Comparison of ENCODE assay signal across 20 cellular contexts in the genomic region with DNA sequence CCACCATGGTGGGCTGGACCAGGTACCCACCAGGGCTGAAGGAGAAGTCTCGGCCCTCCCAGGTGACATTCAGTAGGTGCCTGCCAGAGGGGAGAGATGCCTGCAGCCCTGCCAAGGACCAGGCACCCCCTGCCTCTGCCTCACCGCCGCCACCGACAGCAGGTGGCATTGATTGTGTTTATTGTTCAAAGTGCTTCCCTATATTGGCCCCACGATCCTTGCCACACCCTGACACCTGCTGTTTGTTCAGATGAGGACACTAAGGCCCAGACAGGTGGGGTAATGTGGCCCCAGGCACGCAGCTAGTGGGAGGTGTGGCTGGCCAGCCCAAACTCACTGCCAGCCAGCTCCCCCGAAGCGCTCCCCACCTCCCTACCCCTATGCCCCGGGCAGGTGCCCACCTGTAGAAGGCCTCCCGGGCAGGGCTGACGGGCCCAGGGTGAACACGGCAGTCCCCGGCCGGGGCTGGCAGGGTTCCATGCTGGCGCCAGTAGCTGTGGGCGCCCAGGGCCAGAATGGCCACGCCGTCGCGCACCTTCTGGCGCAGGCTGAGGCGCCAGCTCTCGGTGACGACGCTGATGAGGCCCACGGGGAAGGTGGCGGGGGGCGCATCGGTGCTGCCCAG. TPM values are rescaled to one million over a fixed set of nuclear protein-coding genes. Genes with fewer than 3 reads are reported as not detected.
A peak's percentile ranks its signal among the peaks of the same experiment; 100 is the strongest.
DNase-seq lines count a peak whose midpoint lies in the region; ATAC-seq, FAIRE-seq and TF ChIP-seq lines count a peak whose summit lies in the region.
"Had no signal": no experiment of that assay in that cellular context is flagged by ENCODE, and none has a peak within 500 bp of the region (broad histone marks: within the 10 kb centered on the region; RNA-seq: fewer than 3 reads in every experiment).

No MANE protein-coding gene starts in this region.

- peak overlapping the region; percentile 68; the same call in 2 of the 3 replicates for H3K4me2 ChIP-seq in A549

- no peak for DNase-seq in A549 (ENCODE audit: low read depth in 1 of 2, low spot score in 1 of 2)
- DNase-seq in DMS153 treated with DMSO at 0.1 percent for 48 hours (lab: John Stamatoyannopoulos, UW; ENCODE audit: unreplicated experiment), result peak; percentile 38
- DNase-seq in NCI-H187 (lab: John Stamatoyannopoulos, UW), result peak; percentile 18 to 52
- DNase-seq in RPMI8226, result peak; percentile 45
- DNase-seq in stimulated activated naive CD4-positive, alpha-beta T cell (lab: John Stamatoyannopoulos, UW), result no peak
- DNase-seq in cerebellum (ENCODE audit: low spot score), result no peak
- DNase-seq in omental fat pad (ENCODE audit: low spot score), result no peak
- no peak for DNase-seq in NOMO-1 treated with dmso at 0.1 percent for 144 hours (lab: John Stamatoyannopoulos, UW; ENCODE audit: unreplicated experiment)
- DNase-seq: AML-193, cortex of kidney, natural killer cell, uterus had no signal

- no peak for FAIRE-seq in A549 (lab: Jason Lieb, UNC)
- FAIRE-seq: D721Med, GM12891, keratinocyte had no signal

- TF ChIP-seq CTCF in A549 (IDR thresholded peaks at IDR 0.05) (no peak), omental fat pad (IDR thresholded peaks at IDR 0.05) (no peak)

- CTCF ChIA-PET in A549 (lab: Yijun Ruan, JAX), result interaction anchor here (1.3 to 42.4 kb wide), 5 partner anchors 9 to 106 kb away, joined by 3 to 1302 read pairs (median 24); partner anchors contain the start of genes FDXR, GRIN2C and NAT9

- no peaks in the 10 kb centered on the region for H3K9me3 ChIP-seq in A549
- H3K9me3 ChIP-seq: uterus had no signal

- 42% methylated on average over 11 of the region's 29 CpGs for WGBS in A549 (ENCODE audit: missing lambda C conversion rate)

- TF ChIP-seq EP300 in A549 (IDR thresholded peaks at IDR 0.05), result no peak

- 0 out of 3 replicates have a peak overlapping the region, but pooled peaks have one; percentile 25 for H3K4me3 ChIP-seq in A549
- H3K4me3 ChIP-seq: hepatocyte, uterus had no signal

- TF ChIP-seq POLR2A in A549 (IDR thresholded peaks at IDR 0.05; ENCODE audit: low read length), result no peak

- ATAC-seq in A549 (no peak), omental fat pad (ENCODE audit: low FRiP score) (no peak)
- ATAC-seq: Panc1 had no signal

- peaks cover 8% of the 10 kb centered on the region; the same call in 1 of the 3 replicates for H3K4me1 ChIP-seq in A549
- H3K4me1 ChIP-seq: uterus had no signal

- no peak overlapping the region for H3K27ac ChIP-seq in A549
- H3K27ac ChIP-seq: hepatocyte, uterus had no signal

- POLR2A ChIA-PET in A549 (lab: Yijun Ruan, JAX), result interaction anchor here (1.8 kb wide), 1 partner anchor 21 kb away, joined by 7 read pairs; the partner anchor contains the start of gene FDXR

- TF ChIP-seq RAD21 in A549 (conservative IDR thresholded peaks at IDR 0.05 in 1 of 2, IDR thresholded peaks at IDR 0.05 in 1 of 2), result no peak

TF ChIP-seq in A549, 52 proteins besides CTCF, POLR2A, EP300 and RAD21:
- TF ChIP-seq POLR2AphosphoS2 (conservative IDR thresholded peaks at IDR 0.05; ENCODE audit: low read length) (no peak), MAFK (IDR thresholded peaks at IDR 0.05; ENCODE audit: partially characterized antibody) (no peak), HOXB5 (CRISPR knock-in tag; IDR thresholded peaks at IDR 0.05) (no peak), SREBF2 (IDR thresholded peaks at IDR 0.05) (no peak), HDAC2 (IDR thresholded peaks at IDR 0.05) (no peak), CEBPB (IDR thresholded peaks at IDR 0.05) (no peak), KDM1A (IDR thresholded peaks at IDR 0.05; ENCODE audit: low read depth) (no peak), FOSB (CRISPR knock-in tag; IDR thresholded peaks at IDR 0.05) (no peak), FOXS1 (CRISPR knock-in tag; IDR thresholded peaks at IDR 0.05) (no peak), SMC3 (IDR thresholded peaks at IDR 0.05) (no peak), HOXA7 (CRISPR knock-in tag; IDR thresholded peaks at IDR 0.05) (no peak), EHF (CRISPR knock-in tag; IDR thresholded peaks at IDR 0.05) (no peak), PHF8 (IDR thresholded peaks at IDR 0.05; ENCODE audit: borderline replicate concordance, low read depth) (no peak)

RNA-seq across cellular contexts. Expression of gene GRIN2C, which starts 8.0 kb away (rescaled TPM):
- polyA plus RNA-seq in A549 (2011; rRNA removed), result 0.15 and 0.17 TPM in 2 replicates
- 0.16 and 0.21 TPM in 2 replicates for polyA plus RNA-seq in A549 (2012; cell fraction: cytosol; rRNA removed)
- 2.9 and 3.4 TPM in 2 replicates for polyA plus RNA-seq in A549 (2012; cell fraction: nucleus; rRNA removed)
- 0.28 to 0.77 TPM (median 0.40 TPM) in 3 replicates for polyA plus RNA-seq in A549 (2017; fragmentation: RNase III; extraction: RNeasy Plus Mini Kit Qiagen cat#74134 plus additional on column Dnase treatment)
- polyA minus RNA-seq in A549 (2011; rRNA and poly(A)+ RNA removed), result 0.24 and 0.45 TPM in 2 replicates
- total RNA-seq in cerebellum, result 8.1 TPM
- total RNA-seq in omental fat pad, result 1 to 10 TPM in 3 of 4 donors, not detected in 1; 1.0 to 4.7 (median 1.6) TPM
- total RNA-seq: hepatocyte, natural killer cell had no signal
- polyA plus RNA-seq: IgD-negative memory B cell, keratinocyte had no signal

RNA-seq across cellular contexts. Expression of gene FDXR, which starts 21.1 kb away (rescaled TPM):
- polyA plus RNA-seq in A549 (2011; rRNA removed) (32.5 and 33.0 TPM in 2 replicates), A549 (2017; fragmentation: RNase III; extraction: RNeasy Plus Mini Kit Qiagen cat#74134 plus additional on column Dnase treatment) (43.3 to 51.8 TPM (median 44.5 TPM) in 3 replicates)
- polyA plus RNA-seq in A549 (2012; cell fraction: cytosol; rRNA removed), result 50.7 and 61.9 TPM in 2 replicates
- polyA plus RNA-seq in A549 (2012; cell fraction: nucleus; rRNA removed), result 91.7 and 96.4 TPM in 2 replicates
- polyA minus RNA-seq in A549 (2011; rRNA and poly(A)+ RNA removed), result 21.3 and 32.0 TPM in 2 replicates
- total RNA-seq in cerebellum (2.3 TPM), omental fat pad (1 to 10 TPM; 4.4 to 5.7 (median 5.2) TPM)

RNA-seq across cellular contexts. Expression of gene FADS6, which starts 41.7 kb away (rescaled TPM):
- polyA plus RNA-seq in A549 (2011; rRNA removed) (not detected in 2 replicates), A549 (2017; fragmentation: RNase III; extraction: RNeasy Plus Mini Kit Qiagen cat#74134 plus additional on column Dnase treatment) (0.04 TPM in 1 of 3 replicates, not detected in the others)
- polyA plus RNA-seq in A549 (2012; cell fraction: cytosol; rRNA removed), result 0.03 TPM in 1 of 2 replicates, not detected in the other
- 0.02 TPM in 1 of 2 replicates, not detected in the other for polyA plus RNA-seq in A549 (2012; cell fraction: nucleus; rRNA removed)
- polyA minus RNA-seq in A549 (2011; rRNA and poly(A)+ RNA removed), result not detected in 2 replicates
- total RNA-seq in cerebellum (2.7 TPM), omental fat pad (not detected)
- total RNA-seq: activated naive CD8-positive, alpha-beta T cell treated with anti-CD3 and anti-CD28 coated beads, Interleukin-2, amount 10 ng/mL, durations not matched to agents 7 days and 5 days; activated T-cell treated with anti-CD3 and anti-CD28 coated beads, Interleukin-2, amount 50 U/mL, for 72 hours; natural killer cell; uterus had no signal
- polyA plus RNA-seq: IgD-negative memory B cell had no signal

Comparison
In these comparisons a context has a peak if more than half of its experiments do, and no peak if none do; other contexts are left out.
1. DNase-seq: peak in DMS153 treated with DMSO at 0.1 percent for 48 hours (single experiment), NCI-H187 (2 of 2) and RPMI8226 (single experiment); none in A549 (0 of 2), stimulated activated naive CD4-positive, alpha-beta T cell (0 of 6), cerebellum (single experiment), omental fat pad (single experiment) and NOMO-1 treated with dmso at 0.1 percent for 144 hours (single experiment).